8 cellular contexts compared by ENCODE assay signal in genomic region chr1:220787069-220787614, GRCh38. TPM values are rescaled to one million over a fixed set of nuclear protein-coding genes. Genes with fewer than 3 reads are reported as not detected.
A peak's percentile ranks its signal among the peaks of the same experiment; 100 is the strongest.
DNase-seq lines count a peak whose midpoint lies in the region; ATAC-seq, FAIRE-seq and TF ChIP-seq lines count a peak whose summit lies in the region.

No MANE protein-coding gene starts in this region.

- H3K4me3 Mint-ChIP-seq in astrocyte (ENCODE audit: unreplicated experiment): peak overlapping the region; percentile 85
- H3K4me3 Mint-ChIP-seq in stimulated activated naive B cell treated with anti-CD40 and anti-IgM and Interleukin-4, amounts not matched to agents 10 μg/mL and 1 μg/mL and 100 μg/mL, for 72 hours: peak overlapping the region; percentile 81

- DNase-seq in CD1c-positive myeloid dendritic cell (ENCODE audit: extremely low spot score) (peak; percentile 11), NCI-H1048 (lab: John Stamatoyannopoulos, UW) (peak; percentile 66), astrocyte (ENCODE audit: low read depth) (no peak), kidney (peak; percentile 84)
- no peak for DNase-seq in stimulated activated naive B cell treated with anti-CD40 and anti-IgM and Interleukin-4, amounts not matched to agents 10 μg/mL and 1 μg/mL and 100 μg/mL, for 72 hours
- DNase-seq in activated naive CD4-positive, alpha-beta T cell (lab: John Stamatoyannopoulos, UW): no peak
- no peak for DNase-seq in activated CD4-positive, CD25-positive, alpha-beta regulatory T cell (lab: John Stamatoyannopoulos, UW)

- H3K9me3 Mint-ChIP-seq in astrocyte (ENCODE audit: unreplicated experiment): no peaks in the 10 kb centered on the region
- H3K9me3 Mint-ChIP-seq in stimulated activated naive B cell treated with anti-CD40 and anti-IgM and Interleukin-4, amounts not matched to agents 10 μg/mL and 1 μg/mL and 100 μg/mL, for 72 hours: peaks cover 0 to 4% of the 10 kb centered on the region in 2 donors

- H3K36me3 Mint-ChIP-seq in astrocyte (ENCODE audit: low read depth, unreplicated experiment): no peaks in the 10 kb centered on the region
- H3K36me3 Mint-ChIP-seq in stimulated activated naive B cell treated with anti-CD40 and anti-IgM and Interleukin-4, amounts not matched to agents 10 μg/mL and 1 μg/mL and 100 μg/mL, for 72 hours: peaks cover 3 to 5% of the 10 kb centered on the region in 2 donors

- H3K4me2 ChIP-seq in astrocyte (ENCODE audit: low read length): peak overlapping the region; percentile 92

- no peaks in the 10 kb centered on the region for H4K20me1 ChIP-seq in astrocyte (ENCODE audit: insufficient read depth, low read length)

- peaks cover 9% of the 10 kb centered on the region for H3K4me1 ChIP-seq in astrocyte (ENCODE audit: insufficient read depth, low read length)
- H3K4me1 ChIP-seq in kidney (ENCODE audit: control insufficient read depth in 1 of 2, insufficient read depth in 1 of 2, low read depth in 1 of 2, low read length in 2 of 2): peaks cover 0 to 14% of the 10 kb centered on the region in 2 donors

- FAIRE-seq in astrocyte (lab: Jason Lieb, UNC) (no peak), kidney (lab: Jason Lieb, UNC) (no peak)

- intact Hi-C loops in kidney (cut with DNase I): no loop called here

- no peaks in the 10 kb centered on the region for H3K79me2 ChIP-seq in astrocyte (ENCODE audit: insufficient read depth, low read length)

- TF ChIP-seq CTCF in astrocyte (IDR thresholded peaks at IDR 0.05; ENCODE audit: insufficient read depth, low read depth, low read length) (no peak), kidney (IDR thresholded peaks at IDR 0.05; ENCODE audit: borderline replicate concordance, extremely low read depth, insufficient read depth) (no peak)

- H3K9ac ChIP-seq in astrocyte (ENCODE audit: low read length) (peak overlapping the region; percentile 61), kidney (ENCODE audit: low read length in 2 of 2) (peak overlapping the region; percentile 20 to 53)

- H3K27me3 ChIP-seq in astrocyte (ENCODE audit: insufficient read depth, low read length): no peaks in the 10 kb centered on the region

- H3K9me3 ChIP-seq in astrocyte (ENCODE audit: insufficient read depth, low read depth, low read length): no peaks in the 10 kb centered on the region
- H3K9me3 ChIP-seq in kidney (ENCODE audit: control insufficient read depth in 1 of 2, low read length in 2 of 2): no peaks in the 10 kb centered on the region

- peak; percentile 45 for ATAC-seq in GM21515 (IDR thresholded peaks at IDR 0.05; ENCODE audit: unreplicated experiment)
- ATAC-seq in stimulated activated naive B cell treated with anti-CD40 and anti-IgM and Interleukin-4, amounts not matched to agents 10 μg/mL and 1 μg/mL and 100 μg/mL, for 72 hours (replicated peaks): peak; percentile 28 to 48

- no peak overlapping the region for H3K27ac ChIP-seq in astrocyte (ENCODE audit: low read depth, low read length)
- H3K27ac ChIP-seq in kidney (ENCODE audit: low read depth in 2 of 2, low read length in 2 of 2): peak overlapping the region; percentile 58 to 65

- peaks cover 6% of the 10 kb centered on the region for H3K4me1 Mint-ChIP-seq in astrocyte (ENCODE audit: low read depth, unreplicated experiment)
- peaks cover 0 to 15% of the 10 kb centered on the region in 2 donors for H3K4me1 Mint-ChIP-seq in stimulated activated naive B cell treated with anti-CD40 and anti-IgM and Interleukin-4, amounts not matched to agents 10 μg/mL and 1 μg/mL and 100 μg/mL, for 72 hours

- no peak overlapping the region for H3K27ac Mint-ChIP-seq in astrocyte (ENCODE audit: unreplicated experiment)
- H3K27ac Mint-ChIP-seq in stimulated activated naive B cell treated with anti-CD40 and anti-IgM and Interleukin-4, amounts not matched to agents 10 μg/mL and 1 μg/mL and 100 μg/mL, for 72 hours: peak overlapping the region; percentile 56

- peaks cover 6% of the 10 kb centered on the region for H3K27me3 Mint-ChIP-seq in astrocyte (ENCODE audit: low read depth, unreplicated experiment)
- H3K27me3 Mint-ChIP-seq in stimulated activated naive B cell treated with anti-CD40 and anti-IgM and Interleukin-4, amounts not matched to agents 10 μg/mL and 1 μg/mL and 100 μg/mL, for 72 hours: peaks cover 24 to 51% of the 10 kb centered on the region in 2 donors

- H3K36me3 ChIP-seq in astrocyte (ENCODE audit: insufficient read depth, low read length) (no peaks in the 10 kb centered on the region), kidney (ENCODE audit: control insufficient read depth in 1 of 2, insufficient read depth in 2 of 2, low read length in 2 of 2) (peaks cover 7 to 20% of the 10 kb centered on the region in 2 donors)

- peak overlapping the region; percentile 79 for H2AFZ ChIP-seq in astrocyte (ENCODE audit: low read depth, low read length)

- peak overlapping the region; percentile 56 for H3K4me3 ChIP-seq in astrocyte (ENCODE audit: insufficient read depth, low read depth, low read length)
- peak overlapping the region; percentile 55 to 64 for H3K4me3 ChIP-seq in kidney (ENCODE audit: low read length in 2 of 2)

RNA-seq across cellular contexts. Expression of gene MTARC1, which starts 0.4 kb away (rescaled TPM):
- total RNA-seq in astrocyte (4.5 and 8.5 TPM in 2 replicates), kidney (11.0 TPM)
- 6.8 TPM for polyA plus RNA-seq in kidney (ENCODE audit: insufficient read depth, low read depth, low replicate concordance)

RNA-seq across cellular contexts. Expression of gene MTARC2, which starts 39.0 kb away (rescaled TPM):
- total RNA-seq in astrocyte: 3.1 and 3.9 TPM in 2 replicates
- total RNA-seq in kidney: 28.6 TPM
- 95.2 TPM for polyA plus RNA-seq in kidney (ENCODE audit: insufficient read depth, low read depth, low replicate concordance)

Comparison
In these comparisons a context has a peak if more than half of its experiments do, and no peak if none do; other contexts are left out.
1. DNase-seq: peak in CD1c-positive myeloid dendritic cell (single experiment), NCI-H1048 (single experiment) and kidney (single experiment); none in astrocyte (single experiment), stimulated activated naive B cell treated with anti-CD40 and anti-IgM and Interleukin-4, amounts not matched to agents 10 μg/mL and 1 μg/mL and 100 μg/mL, for 72 hours (single experiment), activated naive CD4-positive, alpha-beta T cell (0 of 4) and activated CD4-positive, CD25-positive, alpha-beta regulatory T cell (0 of 4).